1 cellular context compared by ENCODE assay signal in the genomic region with DNA sequence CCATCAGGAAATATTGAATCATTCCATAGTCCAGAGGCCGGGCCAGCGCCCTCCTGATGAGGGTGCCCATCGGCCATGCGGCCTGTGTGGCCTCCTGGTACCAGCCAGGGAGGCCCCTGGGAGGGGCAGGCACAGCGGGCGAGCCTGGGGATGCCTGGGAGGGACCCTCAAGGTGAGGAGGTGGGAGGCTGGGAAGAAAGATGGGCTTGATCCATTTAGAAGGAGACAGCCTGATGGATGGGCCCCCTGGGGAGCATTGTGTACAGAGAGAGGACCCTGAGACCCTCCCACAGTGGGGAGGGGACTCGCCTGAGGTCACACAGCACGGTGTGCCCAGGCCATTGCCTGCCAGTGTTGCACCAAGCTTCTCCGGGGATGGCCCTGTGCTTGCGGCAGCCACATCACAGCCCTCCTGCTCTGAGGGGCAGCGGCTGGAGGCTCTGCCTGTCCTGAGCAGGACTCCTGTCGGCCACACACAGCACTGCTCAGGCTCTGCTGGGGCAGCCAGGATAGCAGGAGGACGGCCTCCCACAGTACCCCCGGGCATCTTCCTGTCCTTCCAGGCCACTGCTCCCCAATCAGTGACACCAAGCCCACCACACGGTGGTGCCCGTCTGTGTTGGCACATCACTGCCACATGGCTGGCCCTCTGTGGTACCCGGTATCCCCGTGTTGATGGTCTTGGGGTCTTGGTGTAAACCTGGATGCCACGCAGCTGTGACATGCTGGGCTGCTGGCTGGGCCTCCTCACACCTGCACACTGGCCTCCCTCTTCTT.
TF ChIP-seq lines count a peak whose summit lies in the region.

No MANE protein-coding gene starts in this region.

TF ChIP-seq in GM23338, 12 proteins besides CTCF, POLR2A, EP300 and RAD21:
- TF ChIP-seq EZH2phosphoT487 (IDR thresholded peaks at IDR 0.05; ENCODE audit: unreplicated experiment) (no peak), JUNB (IDR thresholded peaks at IDR 0.05; ENCODE audit: unreplicated experiment) (no peak), CREB1 (CRISPR knock-in tag; IDR thresholded peaks at IDR 0.05; ENCODE audit: low read depth) (no peak), NANOG (IDR thresholded peaks at IDR 0.05; ENCODE audit: borderline replicate concordance) (no peak), ZNF114 (CRISPR knock-in tag; IDR thresholded peaks at IDR 0.05) (no peak), EZH2 (IDR thresholded peaks at IDR 0.05; ENCODE audit: low read depth, unreplicated experiment) (no peak), POLR2AphosphoS5 (IDR thresholded peaks at IDR 0.05; ENCODE audit: low read depth) (no peak), STAT1 (IDR thresholded peaks at IDR 0.05; ENCODE audit: unreplicated experiment) (no peak), ZNF331 (CRISPR knock-in tag; IDR thresholded peaks at IDR 0.05; ENCODE audit: low read depth) (no peak)
- TF ChIP-seq, protein P1, sequence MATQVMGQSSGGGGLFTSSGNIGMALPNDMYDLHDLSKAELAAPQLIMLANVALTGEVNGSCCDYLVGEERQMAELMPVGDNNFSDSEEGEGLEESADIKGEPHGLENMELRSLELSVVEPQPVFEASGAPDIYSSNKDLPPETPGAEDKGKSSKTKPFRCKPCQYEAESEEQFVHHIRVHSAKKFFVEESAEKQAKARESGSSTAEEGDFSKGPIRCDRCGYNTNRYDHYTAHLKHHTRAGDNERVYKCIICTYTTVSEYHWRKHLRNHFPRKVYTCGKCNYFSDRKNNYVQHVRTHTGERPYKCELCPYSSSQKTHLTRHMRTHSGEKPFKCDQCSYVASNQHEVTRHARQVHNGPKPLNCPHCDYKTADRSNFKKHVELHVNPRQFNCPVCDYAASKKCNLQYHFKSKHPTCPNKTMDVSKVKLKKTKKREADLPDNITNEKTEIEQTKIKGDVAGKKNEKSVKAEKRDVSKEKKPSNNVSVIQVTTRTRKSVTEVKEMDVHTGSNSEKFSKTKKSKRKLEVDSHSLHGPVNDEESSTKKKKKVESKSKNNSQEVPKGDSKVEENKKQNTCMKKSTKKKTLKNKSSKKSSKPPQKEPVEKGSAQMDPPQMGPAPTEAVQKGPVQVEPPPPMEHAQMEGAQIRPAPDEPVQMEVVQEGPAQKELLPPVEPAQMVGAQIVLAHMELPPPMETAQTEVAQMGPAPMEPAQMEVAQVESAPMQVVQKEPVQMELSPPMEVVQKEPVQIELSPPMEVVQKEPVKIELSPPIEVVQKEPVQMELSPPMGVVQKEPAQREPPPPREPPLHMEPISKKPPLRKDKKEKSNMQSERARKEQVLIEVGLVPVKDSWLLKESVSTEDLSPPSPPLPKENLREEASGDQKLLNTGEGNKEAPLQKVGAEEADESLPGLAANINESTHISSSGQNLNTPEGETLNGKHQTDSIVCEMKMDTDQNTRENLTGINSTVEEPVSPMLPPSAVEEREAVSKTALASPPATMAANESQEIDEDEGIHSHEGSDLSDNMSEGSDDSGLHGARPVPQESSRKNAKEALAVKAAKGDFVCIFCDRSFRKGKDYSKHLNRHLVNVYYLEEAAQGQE (IDR thresholded peaks at IDR 0.05; ENCODE audit: unreplicated experiment), result no peak
- TF ChIP-seq, protein P2, sequence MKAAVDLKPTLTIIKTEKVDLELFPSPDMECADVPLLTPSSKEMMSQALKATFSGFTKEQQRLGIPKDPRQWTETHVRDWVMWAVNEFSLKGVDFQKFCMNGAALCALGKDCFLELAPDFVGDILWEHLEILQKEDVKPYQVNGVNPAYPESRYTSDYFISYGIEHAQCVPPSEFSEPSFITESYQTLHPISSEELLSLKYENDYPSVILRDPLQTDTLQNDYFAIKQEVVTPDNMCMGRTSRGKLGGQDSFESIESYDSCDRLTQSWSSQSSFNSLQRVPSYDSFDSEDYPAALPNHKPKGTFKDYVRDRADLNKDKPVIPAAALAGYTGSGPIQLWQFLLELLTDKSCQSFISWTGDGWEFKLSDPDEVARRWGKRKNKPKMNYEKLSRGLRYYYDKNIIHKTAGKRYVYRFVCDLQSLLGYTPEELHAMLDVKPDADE (IDR thresholded peaks at IDR 0.05), result no peak
- TF ChIP-seq, protein P3, sequence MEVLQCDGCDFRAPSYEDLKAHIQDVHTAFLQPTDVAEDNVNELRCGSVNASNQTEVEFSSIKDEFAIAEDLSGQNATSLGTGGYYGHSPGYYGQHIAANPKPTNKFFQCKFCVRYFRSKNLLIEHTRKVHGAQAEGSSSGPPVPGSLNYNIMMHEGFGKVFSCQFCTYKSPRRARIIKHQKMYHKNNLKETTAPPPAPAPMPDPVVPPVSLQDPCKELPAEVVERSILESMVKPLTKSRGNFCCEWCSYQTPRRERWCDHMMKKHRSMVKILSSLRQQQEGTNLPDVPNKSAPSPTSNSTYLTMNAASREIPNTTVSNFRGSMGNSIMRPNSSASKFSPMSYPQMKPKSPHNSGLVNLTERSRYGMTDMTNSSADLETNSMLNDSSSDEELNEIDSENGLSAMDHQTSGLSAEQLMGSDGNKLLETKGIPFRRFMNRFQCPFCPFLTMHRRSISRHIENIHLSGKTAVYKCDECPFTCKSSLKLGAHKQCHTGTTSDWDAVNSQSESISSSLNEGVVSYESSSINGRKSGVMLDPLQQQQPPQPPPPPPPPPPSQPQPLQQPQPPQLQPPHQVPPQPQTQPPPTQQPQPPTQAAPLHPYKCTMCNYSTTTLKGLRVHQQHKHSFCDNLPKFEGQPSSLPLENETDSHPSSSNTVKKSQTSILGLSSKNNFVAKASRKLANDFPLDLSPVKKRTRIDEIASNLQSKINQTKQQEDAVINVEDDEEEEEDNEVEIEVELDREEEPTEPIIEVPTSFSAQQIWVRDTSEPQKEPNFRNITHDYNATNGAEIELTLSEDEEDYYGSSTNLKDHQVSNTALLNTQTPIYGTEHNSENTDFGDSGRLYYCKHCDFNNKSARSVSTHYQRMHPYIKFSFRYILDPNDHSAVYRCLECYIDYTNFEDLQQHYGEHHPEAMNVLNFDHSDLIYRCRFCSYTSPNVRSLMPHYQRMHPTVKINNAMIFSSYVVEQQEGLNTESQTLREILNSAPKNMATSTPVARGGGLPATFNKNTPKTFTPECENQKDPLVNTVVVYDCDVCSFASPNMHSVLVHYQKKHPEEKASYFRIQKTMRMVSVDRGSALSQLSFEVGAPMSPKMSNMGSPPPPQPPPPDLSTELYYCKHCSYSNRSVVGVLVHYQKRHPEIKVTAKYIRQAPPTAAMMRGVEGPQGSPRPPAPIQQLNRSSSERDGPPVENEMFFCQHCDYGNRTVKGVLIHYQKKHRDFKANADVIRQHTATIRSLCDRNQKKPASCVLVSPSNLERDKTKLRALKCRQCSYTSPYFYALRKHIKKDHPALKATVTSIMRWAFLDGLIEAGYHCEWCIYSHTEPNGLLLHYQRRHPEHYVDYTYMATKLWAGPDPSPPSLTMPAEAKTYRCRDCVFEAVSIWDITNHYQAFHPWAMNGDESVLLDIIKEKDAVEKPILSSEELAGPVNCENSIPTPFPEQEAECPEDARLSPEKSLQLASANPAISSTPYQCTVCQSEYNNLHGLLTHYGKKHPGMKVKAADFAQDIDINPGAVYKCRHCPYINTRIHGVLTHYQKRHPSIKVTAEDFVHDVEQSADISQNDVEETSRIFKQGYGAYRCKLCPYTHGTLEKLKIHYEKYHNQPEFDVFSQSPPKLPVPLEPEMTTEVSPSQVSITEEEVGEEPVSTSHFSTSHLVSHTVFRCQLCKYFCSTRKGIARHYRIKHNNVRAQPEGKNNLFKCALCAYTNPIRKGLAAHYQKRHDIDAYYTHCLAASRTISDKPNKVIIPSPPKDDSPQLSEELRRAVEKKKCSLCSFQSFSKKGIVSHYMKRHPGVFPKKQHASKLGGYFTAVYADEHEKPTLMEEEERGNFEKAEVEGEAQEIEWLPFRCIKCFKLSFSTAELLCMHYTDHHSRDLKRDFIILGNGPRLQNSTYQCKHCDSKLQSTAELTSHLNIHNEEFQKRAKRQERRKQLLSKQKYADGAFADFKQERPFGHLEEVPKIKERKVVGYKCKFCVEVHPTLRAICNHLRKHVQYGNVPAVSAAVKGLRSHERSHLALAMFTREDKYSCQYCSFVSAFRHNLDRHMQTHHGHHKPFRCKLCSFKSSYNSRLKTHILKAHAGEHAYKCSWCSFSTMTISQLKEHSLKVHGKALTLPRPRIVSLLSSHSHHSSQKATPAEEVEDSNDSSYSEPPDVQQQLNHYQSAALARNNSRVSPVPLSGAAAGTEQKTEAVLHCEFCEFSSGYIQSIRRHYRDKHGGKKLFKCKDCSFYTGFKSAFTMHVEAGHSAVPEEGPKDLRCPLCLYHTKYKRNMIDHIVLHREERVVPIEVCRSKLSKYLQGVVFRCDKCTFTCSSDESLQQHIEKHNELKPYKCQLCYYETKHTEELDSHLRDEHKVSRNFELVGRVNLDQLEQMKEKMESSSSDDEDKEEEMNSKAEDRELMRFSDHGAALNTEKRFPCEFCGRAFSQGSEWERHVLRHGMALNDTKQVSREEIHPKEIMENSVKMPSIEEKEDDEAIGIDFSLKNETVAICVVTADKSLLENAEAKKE (CRISPR knock-in tag; IDR thresholded peaks at IDR 0.05), result no peak
TF ChIP-seq in GM23338: peak in this region for 0.
